Comparison of ENCODE assay signal across 18 cellular contexts in the genomic region with DNA sequence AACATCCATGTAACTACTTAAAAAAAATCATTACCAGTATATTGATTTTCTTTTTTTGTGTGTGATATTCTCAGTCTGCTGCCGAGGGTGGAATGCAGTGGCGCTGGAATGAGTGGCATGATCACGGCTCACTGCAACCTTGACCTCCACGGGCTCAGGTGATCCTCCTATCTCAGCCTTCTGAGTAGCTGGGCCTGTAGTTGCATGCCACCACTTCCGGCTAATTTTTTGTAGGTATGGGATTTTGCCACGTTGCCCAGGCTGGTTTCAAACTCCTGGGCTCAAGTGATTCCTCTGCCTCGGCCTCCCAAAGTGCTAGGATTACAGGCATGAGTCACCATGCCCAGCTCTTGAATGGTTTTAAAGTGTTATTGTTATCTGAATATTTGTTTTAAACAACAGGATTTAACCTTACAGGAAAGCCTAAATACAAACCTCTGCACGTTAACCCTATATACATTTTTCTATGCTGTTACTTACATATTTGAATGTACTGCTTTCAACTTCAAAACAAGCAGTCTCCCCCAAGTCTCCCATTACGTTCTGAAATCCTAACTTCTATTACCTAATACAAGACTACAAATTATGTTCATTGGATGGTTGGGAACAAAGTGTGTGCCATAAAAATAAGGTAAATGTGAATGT.
DNase-seq lines count a peak whose midpoint lies in the region; ATAC-seq and TF ChIP-seq lines count a peak whose summit lies in the region.
"Had no signal": no experiment of that assay in that cellular context is flagged by ENCODE, and none has a peak within 500 bp of the region (broad histone marks: within the 10 kb centered on the region; RNA-seq: fewer than 3 reads in every experiment).

No MANE protein-coding gene starts in this region.

- H3K9ac ChIP-seq in adipocyte (ENCODE audit: low read length), result no peak overlapping the region
- H3K9ac ChIP-seq: KMS-11 had no signal

- no peaks in the 10 kb centered on the region for H3K4me1 Mint-ChIP-seq in MCF 10A (ENCODE audit: insufficient read depth, unreplicated experiment)

- no peaks in the 10 kb centered on the region for H3K36me3 ChIP-seq in breast epithelium
- no peaks in the 10 kb centered on the region for H3K36me3 ChIP-seq in adipocyte (ENCODE audit: control insufficient read depth, insufficient read depth, low read length, severe bottlenecking)

- no peak overlapping the region for H3K4me3 Mint-ChIP-seq in MCF 10A (ENCODE audit: unreplicated experiment)
- H3K4me3 Mint-ChIP-seq: H9 had no signal

- BruUV-seq in MCF 10A (replicated peaks; lab: Mats Ljungman, UMichigan), result no TSS peak

- H3K27me3 ChIP-seq in breast epithelium, result no peaks in the 10 kb centered on the region
- no peaks in the 10 kb centered on the region for H3K27me3 ChIP-seq in adipocyte (replicated peaks; ENCODE audit: control insufficient read depth, insufficient read depth, low read length)

- POLR2A ChIA-PET in MCF 10A (lab: Yijun Ruan, JAX), result interaction anchor here (0.6 kb wide), 1 partner anchor 62 kb away, joined by 3 read pairs; the partner anchor contains the start of gene KPNA2

- no peaks in the 10 kb centered on the region for H3K4me1 ChIP-seq in breast epithelium
- no peaks in the 10 kb centered on the region for H3K4me1 ChIP-seq in adipocyte (ENCODE audit: control insufficient read depth, insufficient read depth, low read length)

- H3K27ac Mint-ChIP-seq in MCF 10A (ENCODE audit: low read depth, unreplicated experiment), result peak overlapping the region; percentile 42
- H3K27ac Mint-ChIP-seq: CD8-positive, alpha-beta memory T cell; H9 had no signal

- H3K27me3 Mint-ChIP-seq in MCF 10A (ENCODE audit: insufficient read depth, unreplicated experiment), result no peaks in the 10 kb centered on the region
- H3K27me3 Mint-ChIP-seq: CD8-positive, alpha-beta memory T cell had no signal

- DNase-seq in MCF 10A (ENCODE audit: unreplicated experiment), result peak; percentile 9
- no peak for DNase-seq in breast epithelium (ENCODE audit: low spot score in 2 of 2)
- DNase-seq in adipocyte (ENCODE audit: low read depth), result peak; percentile 8
- peak; percentile 82 for DNase-seq in mucosa of gallbladder (ENCODE audit: low spot score)
- no peak for DNase-seq in AG08396 (ENCODE audit: low spot score)
- DNase-seq: C1 segment of cervical spinal cord; CD8-positive, alpha-beta memory T cell; DMS79 treated with DMSO at 0.1 percent for 48 hours; H9; NCI-H1048; NCI-H1436; NCI-H2029; NCI-H345; NCI-H524 treated with DMSO at 0.1 percent for 48 hours; SHP77 had no signal

- CTCF ChIA-PET in MCF 10A (lab: Yijun Ruan, JAX), result no interaction called here

- no peak overlapping the region for H3K27ac ChIP-seq in breast epithelium
- H3K27ac ChIP-seq: KMS-11 had no signal

- no peaks in the 10 kb centered on the region for H3K9me3 Mint-ChIP-seq in MCF 10A (ENCODE audit: unreplicated experiment)
- H3K9me3 Mint-ChIP-seq: CD8-positive, alpha-beta memory T cell had no signal

- no peaks in the 10 kb centered on the region for H3K9me3 ChIP-seq in breast epithelium
- no peaks in the 10 kb centered on the region for H3K9me3 ChIP-seq in adipocyte (ENCODE audit: control insufficient read depth, low read length)

- intact Hi-C loops in MCF 10A (cut with micrococcal nuclease), result no loop called here
- intact Hi-C loops in breast epithelium (cut with DNase I; ENCODE audit: low total_unique reads), result no loop called here

- no peak overlapping the region for H3K4me3 ChIP-seq in breast epithelium
- H3K4me3 ChIP-seq in adipocyte (ENCODE audit: low read length), result no peak overlapping the region

- H3K36me3 Mint-ChIP-seq in MCF 10A (ENCODE audit: insufficient read depth, unreplicated experiment), result no peaks in the 10 kb centered on the region

- no peak for TF ChIP-seq CTCF in MCF 10A (IDR thresholded peaks at IDR 0.05; ENCODE audit: unreplicated experiment)
- TF ChIP-seq CTCF in breast epithelium (IDR thresholded peaks at IDR 0.05), result no peak

- ATAC-seq in HG03378 (IDR thresholded peaks at IDR 0.05; ENCODE audit: unreplicated experiment) (no peak), GM21717 (IDR thresholded peaks at IDR 0.05; ENCODE audit: unreplicated experiment) (no peak)

- no peak for TF ChIP-seq POLR2A in breast epithelium (IDR thresholded peaks at IDR 0.05)

Comparison
In these comparisons a context has a peak if more than half of its experiments do, and no peak if none do; other contexts are left out.
1. DNase-seq: peak in MCF 10A (single experiment), adipocyte (single experiment) and mucosa of gallbladder (single experiment); none in breast epithelium (0 of 2) and AG08396 (single experiment).